In the genomic region with DNA sequence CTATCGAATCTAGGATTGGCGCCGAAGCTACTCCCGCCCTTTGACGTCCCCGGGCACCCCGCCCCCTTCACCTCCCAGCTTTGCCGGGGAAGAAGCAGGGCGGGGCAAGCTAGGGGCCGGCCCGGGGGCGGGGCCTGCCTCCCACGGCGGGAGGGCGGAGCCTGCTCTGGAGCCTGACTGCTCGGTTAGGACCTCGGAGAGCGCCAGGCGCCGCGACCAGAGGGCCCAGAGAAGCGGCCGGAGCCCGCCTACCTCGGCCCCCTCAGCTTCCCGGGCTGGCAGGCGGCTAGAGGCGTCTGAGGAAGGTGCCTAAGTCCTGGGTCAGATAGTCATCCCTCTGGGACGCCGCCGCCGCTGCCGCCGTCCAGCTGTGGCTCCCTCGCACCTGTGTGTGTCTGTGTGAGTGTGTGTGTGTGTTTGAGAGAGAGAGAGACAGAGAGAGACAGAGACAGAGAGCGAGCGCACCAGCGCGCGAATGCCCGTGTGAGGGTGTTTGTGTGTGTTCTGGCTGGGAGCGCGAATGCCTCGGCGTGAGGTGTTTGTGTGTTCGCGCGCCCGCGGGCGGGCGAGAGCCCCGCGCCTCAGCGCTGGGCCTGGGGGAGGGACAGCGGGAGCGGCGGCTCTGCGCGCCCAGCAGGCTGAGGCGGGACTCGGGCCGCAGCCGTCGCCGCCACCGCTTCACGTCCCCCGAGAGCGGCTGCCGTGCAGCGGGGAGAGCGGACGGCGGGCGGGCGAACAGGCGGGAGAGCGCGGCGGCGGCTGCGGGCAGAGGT, we compare ENCODE assay signal across 8 cellular contexts. TPM values are rescaled to one million over a fixed set of nuclear protein-coding genes. Genes with fewer than 3 reads are reported as not detected.
A peak's percentile ranks its signal among the peaks of the same experiment; 100 is the strongest.
DNase-seq lines count a peak whose midpoint lies in the region; ATAC-seq and TF ChIP-seq lines count a peak whose summit lies in the region.

TSS of gene STXBP5L (plus strand) at position 176 of the 773 bp plus-strand sequence. CDS start 1,374 bp downstream, outside the sequence.

- peak within 1 kb of the TSS; percentile 41; the same call in 1 of the 2 replicates for H3K27ac ChIP-seq in HEK293 (ENCODE audit: extremely low read depth, low read depth, low read length)
- H3K27ac ChIP-seq in MM.1S (ENCODE audit: low read length), result peak within 1 kb of the TSS; percentile 61; the same call in 1 of the 2 replicates
- H3K27ac ChIP-seq in WERI-Rb-1, result peak within 1 kb of the TSS; percentile 76
- no peak within 1 kb of the TSS for H3K27ac ChIP-seq in duodenal mucosa (ENCODE audit: low read depth, low read length)
- no peak within 1 kb of the TSS for H3K27ac ChIP-seq in lung (ENCODE audit: low read depth in 1 of 2, low read length in 1 of 2)

- no peaks in the 10 kb centered on the region for H3K79me2 ChIP-seq in MM.1S (ENCODE audit: low read length)

- ATAC-seq in lung (ENCODE audit: insufficient read depth, low FRiP score), result peak; percentile 91

- WGBS in lung, 2 donors, result 1 to 2% methylated on average over 67 to 83 of the region's 83 CpGs

- CTCF ChIA-PET in HEK293 (lab: Yijun Ruan, JAX), result interaction anchor here (0.6 to 0.7 kb wide), 2 partner anchors 113 to 269 kb away, joined by 4 read pairs; no protein-coding TSS in a partner anchor

- H3K27me3 ChIP-seq in MM.1S (replicated peaks; ENCODE audit: insufficient read depth, low read length) (no peaks in the 10 kb centered on the region), WERI-Rb-1 (ENCODE audit: insufficient read depth, low read depth, severe bottlenecking) (no peaks in the 10 kb centered on the region), duodenal mucosa (ENCODE audit: control insufficient read depth in 1 of 2, insufficient read depth in 2 of 2, low read length in 2 of 2) (peaks cover 17 to 35% of the 10 kb centered on the region in 2 donors), lung (ENCODE audit: control insufficient read depth, insufficient read depth) (peaks cover 3% of the 10 kb centered on the region)

- peak within 1 kb of the TSS; percentile 62 for H3K4me2 ChIP-seq in MM.1S (ENCODE audit: low read depth, low read length)

- H3K36me3 ChIP-seq in HEK293 (ENCODE audit: control insufficient read depth in 2 of 2, insufficient read depth in 1 of 2, low read length in 2 of 2) (no peaks in the 10 kb centered on the region), MM.1S (replicated peaks; ENCODE audit: insufficient read depth, low read length) (no peaks in the 10 kb centered on the region), WERI-Rb-1 (no peaks in the 10 kb centered on the region), duodenal mucosa (ENCODE audit: control insufficient read depth in 1 of 2, insufficient read depth in 2 of 2, low read length in 2 of 2) (no peaks in the 10 kb centered on the region), lung (ENCODE audit: control insufficient read depth in 2 of 2, insufficient read depth in 2 of 2, low read length in 2 of 2) (no peaks in the 10 kb centered on the region)

- H3K9ac ChIP-seq in MM.1S (ENCODE audit: low read length) (peak within 1 kb of the TSS; percentile 52; the same call in 1 of the 2 replicates), duodenal mucosa (ENCODE audit: low read depth in 1 of 2, low read length in 2 of 2) (no peak within 1 kb of the TSS)

- POLR2A ChIA-PET in HEK293 (lab: Yijun Ruan, JAX), result no interaction called here

- H2AFZ ChIP-seq in MM.1S (ENCODE audit: low read length), result peak within 1 kb of the TSS; percentile 88

- TF ChIP-seq CTCF in HEK293 (tag by site-specific recombination; IDR thresholded peaks at IDR 0.05) (no peak), MM.1S (IDR thresholded peaks at IDR 0.05; ENCODE audit: low read length) (no peak), WERI-Rb-1 (IDR thresholded peaks at IDR 0.05; ENCODE audit: low read depth, low read length) (no peak), lung (IDR thresholded peaks at IDR 0.05; ENCODE audit: control extremely low read depth, extremely low read depth) (no peak)

- H3K4me3 ChIP-seq in HEK293 (ENCODE audit: low read depth, low read length), result peak within 1 kb of the TSS; percentile 48
- H3K4me3 ChIP-seq in MM.1S (ENCODE audit: low read length), result peak within 1 kb of the TSS; percentile 59
- H3K4me3 ChIP-seq in WERI-Rb-1 (ENCODE audit: low read depth, low read length), result peak within 1 kb of the TSS; percentile 70
- H3K4me3 ChIP-seq in duodenal mucosa (ENCODE audit: low read depth in 1 of 2, low read length in 2 of 2), result peak within 1 kb of the TSS; percentile 66 to 68
- peak within 1 kb of the TSS; percentile 31 for H3K4me3 ChIP-seq in lung

- H3K4me1 ChIP-seq in HEK293 (ENCODE audit: control insufficient read depth, insufficient read depth, low read length) (no peaks in the 10 kb centered on the region), MM.1S (ENCODE audit: low read length) (no peaks in the 10 kb centered on the region), duodenal mucosa (ENCODE audit: control insufficient read depth in 1 of 2, insufficient read depth in 2 of 2, low read length in 2 of 2) (peaks cover 0 to 4% of the 10 kb centered on the region in 2 donors), lung (ENCODE audit: control insufficient read depth in 2 of 2, insufficient read depth in 2 of 2, low read length in 2 of 2) (peaks cover 5 to 6% of the 10 kb centered on the region in 2 donors)

- H4K20me1 ChIP-seq in MM.1S (ENCODE audit: insufficient read depth, low read length), result no peaks in the 10 kb centered on the region

- peak; percentile 52 to 71 for DNase-seq in SHP77 (lab: John Stamatoyannopoulos, UW)
- DNase-seq in SHP77 treated with DMSO at 0.1 percent for 48 hours (lab: John Stamatoyannopoulos, UW), result no peak
- DNase-seq in MM.1S, result peak; percentile 95
- DNase-seq in WERI-Rb-1, result peak; percentile 94
- peak; percentile 68 for DNase-seq in lung (ENCODE audit: low spot score)
- peak; percentile 9 to 67 (median 12) for DNase-seq in stimulated activated CD4-positive, alpha-beta T cell treated with anti-CD3 and anti-CD28 coated beads, TNF-alpha, amount 100 ng/mL, for 24 hours (ENCODE audit: low read depth in 3 of 3)

- H3F3A ChIP-seq in MM.1S (ENCODE audit: insufficient read depth, low read length), result peaks cover 5% of the 10 kb centered on the region

- no peaks in the 10 kb centered on the region for H3K9me3 ChIP-seq in HEK293 (ENCODE audit: control insufficient read depth, insufficient read depth, low read depth, low read length)
- H3K9me3 ChIP-seq in MM.1S (replicated peaks; ENCODE audit: insufficient read depth, low read length), result no peaks in the 10 kb centered on the region
- H3K9me3 ChIP-seq in WERI-Rb-1 (ENCODE audit: severe bottlenecking), result no peaks in the 10 kb centered on the region
- H3K9me3 ChIP-seq in duodenal mucosa (ENCODE audit: control insufficient read depth in 1 of 2, low read length in 2 of 2), result no peaks in the 10 kb centered on the region
- no peaks in the 10 kb centered on the region for H3K9me3 ChIP-seq in lung (ENCODE audit: control insufficient read depth in 2 of 2, insufficient read depth in 1 of 2, low read length in 1 of 2)

- no peaks in the 10 kb centered on the region for H3K9me2 ChIP-seq in MM.1S (replicated peaks; ENCODE audit: insufficient read depth, low read length)

TF ChIP-seq in HEK293, 187 proteins besides CTCF, POLR2A, EP300 and RAD21 (continues in another document):
- peak; percentile 40; the same call in 1 of the 2 replicates for TF ChIP-seq ZNF391 (tag by site-specific recombination; IDR thresholded peaks at IDR 0.05; ENCODE audit: borderline replicate concordance, low read depth)
- TF ChIP-seq ZNF623 (tag by site-specific recombination; IDR thresholded peaks at IDR 0.05), result no peak
- TF ChIP-seq ZNF514 (tag by site-specific recombination; IDR thresholded peaks at IDR 0.05), result no peak
- TF ChIP-seq WT1 (tag by site-specific recombination; IDR thresholded peaks at IDR 0.05), result no peak
- TF ChIP-seq ZNF792 (tag by site-specific recombination; IDR thresholded peaks at IDR 0.05), result no peak
- TF ChIP-seq ZNF155 (tag by site-specific recombination; IDR thresholded peaks at IDR 0.05), result no peak
- peak; percentile 80 for TF ChIP-seq ZBTB48 (tag by site-specific recombination; IDR thresholded peaks at IDR 0.05)
- TF ChIP-seq ZNF274 (IDR thresholded peaks at IDR 0.05; ENCODE audit: low read length), result no peak
- no peak for TF ChIP-seq ZNF274 (tag by site-specific recombination; IDR thresholded peaks at IDR 0.05; ENCODE audit: borderline replicate concordance)
- TF ChIP-seq OVOL3 (tag by site-specific recombination; IDR thresholded peaks at IDR 0.05), result no peak
- no peak for TF ChIP-seq BCL11A (tag by site-specific recombination; IDR thresholded peaks at IDR 0.05; ENCODE audit: low read depth)
- no peak for TF ChIP-seq ZNF704 (tag by site-specific recombination; IDR thresholded peaks at IDR 0.05)
- no peak for TF ChIP-seq ZNF529 (tag by site-specific recombination; IDR thresholded peaks at IDR 0.05; ENCODE audit: insufficient replicate concordance)
- no peak for TF ChIP-seq IKZF3 (tag by site-specific recombination; IDR thresholded peaks at IDR 0.05)
- no peak for TF ChIP-seq ZNF544 (tag by site-specific recombination; IDR thresholded peaks at IDR 0.05)
- no peak for TF ChIP-seq ZNF214 (tag by site-specific recombination; IDR thresholded peaks at IDR 0.05; ENCODE audit: borderline replicate concordance)
- no peak for TF ChIP-seq ZNF585B (tag by site-specific recombination; IDR thresholded peaks at IDR 0.05)
- TF ChIP-seq AEBP2 (tag by site-specific recombination; IDR thresholded peaks at IDR 0.05; ENCODE audit: borderline replicate concordance), result no peak
- 0 out of 2 replicates have a peak, but pooled peaks have one; percentile 55 for TF ChIP-seq ZFP69B (tag by site-specific recombination; IDR thresholded peaks at IDR 0.05)

RNA-seq across cellular contexts. Expression of gene STXBP5L, which starts in this region (rescaled TPM):
- total RNA-seq in lung, result under 1 TPM in 1 of 2 donors, not detected in 1; 0.26 TPM
- not detected for polyA plus RNA-seq in lung

Comparison
In these comparisons a context has a peak if more than half of its experiments do, and no peak if none do; other contexts are left out.
1. Peak in DNase-seq, ATAC-seq and H3K4me3 ChIP-seq in lung; RNA of the gene not detected or under 1 TPM.
2. H3K27ac ChIP-seq: peak in HEK293 (single experiment), MM.1S (single experiment) and WERI-Rb-1 (single experiment); none in duodenal mucosa (single experiment) and lung (0 of 2).
3. Peak in every context shown above with its lines, with median percentiles within 50 percentile points of each other: H3K4me3 ChIP-seq.